8 cellular contexts compared by ENCODE assay signal in genomic region chrX:70134116-70134477, GRCh38. TPM values are rescaled to one million over a fixed set of nuclear protein-coding genes. Genes with fewer than 3 reads are reported as not detected.
DNase-seq lines count a peak whose midpoint lies in the region; ATAC-seq and TF ChIP-seq lines count a peak whose summit lies in the region.

No MANE protein-coding gene starts in this region.

- TF ChIP-seq POLR2A in spleen (IDR thresholded peaks at IDR 0.05): no peak

- CTCF ChIA-PET in AG04449 (lab: Yijun Ruan, JAX): interaction anchor here (0.7 to 3.6 kb wide), 27 partner anchors 8 to 596 kb away, joined by 3 to 18 read pairs (median 4); partner anchors contain the start of gene P2RY4
- CTCF ChIA-PET in activated CD8-positive, alpha-beta T cell treated with anti-CD3 and anti-CD28 coated beads, Interleukin-2, amount 10 ng/mL, durations not matched to agents 7 days and 5 days (lab: Charles Lee): interaction anchor here (0.8 to 2.3 kb wide), 6 partner anchors 58 to 516 kb away, joined by 3 to 15 read pairs (median 9); no protein-coding TSS in a partner anchor

- H3K4me3 Mint-ChIP-seq in activated CD8-positive, alpha-beta T cell treated with anti-CD3 and anti-CD28 coated beads, Interleukin-2, amount 10 ng/mL, durations not matched to agents 7 days and 5 days: peak overlapping the region; percentile 99

- ATAC-seq in GM18858 (IDR thresholded peaks at IDR 0.05; ENCODE audit: unreplicated experiment) (peak; percentile 7), HG03378 (IDR thresholded peaks at IDR 0.05; ENCODE audit: unreplicated experiment) (peak; percentile 13)
- peak; percentile 19 for ATAC-seq in activated CD8-positive, alpha-beta T cell treated with anti-CD3 and anti-CD28 coated beads, Interleukin-2, amount 10 ng/mL, durations not matched to agents 7 days and 5 days

- POLR2A ChIA-PET in AG04449 (lab: Yijun Ruan, JAX): interaction anchor here (1.9 kb wide), 1 partner anchor 34 kb away, joined by 4 read pairs; no protein-coding TSS in a partner anchor
- POLR2A ChIA-PET in activated CD8-positive, alpha-beta T cell treated with anti-CD3 and anti-CD28 coated beads, Interleukin-2, amount 10 ng/mL, durations not matched to agents 7 days and 5 days (lab: Charles Lee): interaction anchor here (0.7 to 1.9 kb wide), 5 partner anchors 16 to 984 kb away, joined by 3 to 7 read pairs (median 4); partner anchors contain the start of genes KIF4A and PDZD11

- H3K4me1 Mint-ChIP-seq in activated CD8-positive, alpha-beta T cell treated with anti-CD3 and anti-CD28 coated beads, Interleukin-2, amount 10 ng/mL, durations not matched to agents 7 days and 5 days (ENCODE audit: low read depth): peaks cover 37% of the 10 kb centered on the region

- no peaks in the 10 kb centered on the region for H3K27me3 ChIP-seq in spleen (replicated peaks in 1 of 7)

- peak overlapping the region; percentile 37 to 90 (median 86) for H3K27ac ChIP-seq in spleen

- peaks cover 0 to 24% (median 0%) of the 10 kb centered on the region in 6 donors for H3K36me3 ChIP-seq in spleen

- peaks cover 21% of the 10 kb centered on the region for H3K36me3 Mint-ChIP-seq in activated CD8-positive, alpha-beta T cell treated with anti-CD3 and anti-CD28 coated beads, Interleukin-2, amount 10 ng/mL, durations not matched to agents 7 days and 5 days (ENCODE audit: low read depth)

- H3K27ac Mint-ChIP-seq in activated CD8-positive, alpha-beta T cell treated with anti-CD3 and anti-CD28 coated beads, Interleukin-2, amount 10 ng/mL, durations not matched to agents 7 days and 5 days: peak overlapping the region; percentile 98

- H3K4me3 ChIP-seq in AG04449 (ENCODE audit: low read depth, low read length) (peak overlapping the region; percentile 77), spleen (peak overlapping the region; percentile 46 to 79 (median 70))

- H3K9me3 ChIP-seq in spleen: no peaks in the 10 kb centered on the region

- peaks cover 10 to 33% (median 23%) of the 10 kb centered on the region in 6 donors for H3K4me1 ChIP-seq in spleen

- no peaks in the 10 kb centered on the region for H3K27me3 Mint-ChIP-seq in activated CD8-positive, alpha-beta T cell treated with anti-CD3 and anti-CD28 coated beads, Interleukin-2, amount 10 ng/mL, durations not matched to agents 7 days and 5 days (ENCODE audit: low read depth)

- WGBS in spleen, 5 donors: 4 to 38% (median 7%) methylated on average over 10 to 12 of the region's 12 CpGs

- no peak for DNase-seq in AG04449 (ENCODE audit: low read depth, low spot score)
- DNase-seq in activated CD8-positive, alpha-beta T cell treated with anti-CD3 and anti-CD28 coated beads, Interleukin-2, amount 10 ng/mL, durations not matched to agents 7 days and 5 days: no peak
- peak; percentile 16 for DNase-seq in hepatic stellate cell (ENCODE audit: low spot score)
- peak; percentile 77 for DNase-seq in spleen
- no peak for DNase-seq in medulla oblongata (ENCODE audit: extremely low spot score)
- no peak for DNase-seq in activated CD4-positive, alpha-beta T cell treated with anti-CD3 and anti-CD28 coated beads, Interleukin-2, amount 50 U/mL, for 48 hours

- intact Hi-C loops in spleen (cut with DNase I; ENCODE audit: low total_unique reads): no loop called here

- H3K9me3 Mint-ChIP-seq in activated CD8-positive, alpha-beta T cell treated with anti-CD3 and anti-CD28 coated beads, Interleukin-2, amount 10 ng/mL, durations not matched to agents 7 days and 5 days (ENCODE audit: insufficient read depth): no peaks in the 10 kb centered on the region

- TF ChIP-seq CTCF in AG04449 (IDR thresholded peaks at IDR 0.05; ENCODE audit: insufficient read depth, low read length, missing control alignments): no peak
- TF ChIP-seq CTCF in spleen (IDR thresholded peaks at IDR 0.05 in 8 of 11, conservative IDR thresholded peaks at IDR 0.05 in 3 of 11): no peak

RNA-seq across cellular contexts. Expression of gene IGBP1, which starts 0.8 kb away (rescaled TPM):
- total RNA-seq in activated CD8-positive, alpha-beta T cell treated with anti-CD3 and anti-CD28 coated beads, Interleukin-2, amount 10 ng/mL, durations not matched to agents 7 days and 5 days: 10 to 100 TPM; 44.5 to 45.3 TPM
- 10 to 100 TPM; 36.4 to 67.7 (median 48.1) TPM for total RNA-seq in spleen
- polyA plus RNA-seq in spleen: 10 to 100 TPM; 48.4 to 78.4 (median 67.6) TPM

RNA-seq across cellular contexts. Expression of gene DGAT2L6, which starts 43.2 kb away (rescaled TPM):
- not detected for total RNA-seq in activated CD8-positive, alpha-beta T cell treated with anti-CD3 and anti-CD28 coated beads, Interleukin-2, amount 10 ng/mL, durations not matched to agents 7 days and 5 days
- not detected for total RNA-seq in spleen
- polyA plus RNA-seq in spleen: not detected

Comparison
In these comparisons a context has a peak if more than half of its experiments do, and no peak if none do; other contexts are left out.
1. DNase-seq: peak in hepatic stellate cell (single experiment) and spleen (single experiment); none in AG04449 (single experiment), activated CD8-positive, alpha-beta T cell treated with anti-CD3 and anti-CD28 coated beads, Interleukin-2, amount 10 ng/mL, durations not matched to agents 7 days and 5 days (single experiment), medulla oblongata (single experiment) and activated CD4-positive, alpha-beta T cell treated with anti-CD3 and anti-CD28 coated beads, Interleukin-2, amount 50 U/mL, for 48 hours (0 of 2).
2. Peak in every context shown above with its lines, with median percentiles within 50 percentile points of each other: ATAC-seq.